Comparison of ENCODE assay signal across 2 cellular contexts in the genomic region with DNA sequence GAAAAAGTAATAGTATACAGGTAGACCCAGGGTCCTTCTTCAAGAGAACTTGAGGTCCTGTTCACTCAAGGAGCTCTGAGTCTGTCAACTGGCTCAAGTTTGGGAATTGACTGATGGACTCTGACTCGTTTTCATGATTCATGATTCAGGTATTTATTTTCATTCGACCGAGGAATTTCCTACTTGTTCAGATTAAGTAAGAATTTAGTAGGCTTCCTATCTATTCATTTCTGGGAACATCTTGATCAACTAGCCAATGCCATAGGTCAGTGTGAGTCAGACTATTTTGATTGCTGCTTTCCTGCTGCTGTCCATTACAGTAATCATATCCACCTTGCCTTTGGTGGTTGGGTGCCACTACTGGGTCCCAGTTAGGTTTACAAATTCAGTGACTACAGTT.
TF ChIP-seq lines count a peak whose summit lies in the region.

No MANE protein-coding gene starts in this region.

TF ChIP-seq in A549, 52 proteins besides CTCF, POLR2A, EP300 and RAD21:
- TF ChIP-seq ZFP36 (IDR thresholded peaks at IDR 0.05; ENCODE audit: borderline replicate concordance, partially characterized antibody) (no peak), HEYL (CRISPR knock-in tag; IDR thresholded peaks at IDR 0.05) (no peak), NFE2L2 (conservative IDR thresholded peaks at IDR 0.05; ENCODE audit: low read length) (no peak), NR3C1 (IDR thresholded peaks at IDR 0.05) (no peak), POLR2AphosphoS2 (conservative IDR thresholded peaks at IDR 0.05; ENCODE audit: low read length) (no peak), TP53 (CRISPR knock-in tag; IDR thresholded peaks at IDR 0.05) (no peak), FOSB (CRISPR knock-in tag; IDR thresholded peaks at IDR 0.05) (no peak), RFX5 (IDR thresholded peaks at IDR 0.05) (no peak), ZC3H11A (IDR thresholded peaks at IDR 0.05) (no peak), CEBPB (IDR thresholded peaks at IDR 0.05) (0 out of 4 replicates have a peak, but pooled peaks of 1 of the 2 experiments have one; percentile 24), MYC (IDR thresholded peaks at IDR 0.05; ENCODE audit: borderline replicate concordance, low read length) (no peak), ESRRA (IDR thresholded peaks at IDR 0.05; ENCODE audit: borderline replicate concordance, low read length) (no peak), MAFK (IDR thresholded peaks at IDR 0.05; ENCODE audit: partially characterized antibody) (peak; percentile 46), RCOR1 (IDR thresholded peaks at IDR 0.05; ENCODE audit: low read depth, low read length) (no peak), FOSL2 (IDR thresholded peaks at IDR 0.05) (peak; percentile 17; the same call in 1 of the 2 replicates), FOSL2 (CRISPR knock-in tag; IDR thresholded peaks at IDR 0.05) (peak; percentile 77), HOXB13 (CRISPR knock-in tag; IDR thresholded peaks at IDR 0.05; ENCODE audit: low read depth) (no peak), JUNB (IDR thresholded peaks at IDR 0.05) (peak; percentile 59), HOXA7 (CRISPR knock-in tag; IDR thresholded peaks at IDR 0.05) (no peak), JUN (IDR thresholded peaks at IDR 0.05) (no peak), KDM1A (IDR thresholded peaks at IDR 0.05; ENCODE audit: low read depth) (no peak), NPAS2 (CRISPR knock-in tag; IDR thresholded peaks at IDR 0.05; ENCODE audit: borderline replicate concordance) (no peak), CHD4 (IDR thresholded peaks at IDR 0.05; ENCODE audit: borderline replicate concordance) (no peak)
- TF ChIP-seq, protein P1, sequence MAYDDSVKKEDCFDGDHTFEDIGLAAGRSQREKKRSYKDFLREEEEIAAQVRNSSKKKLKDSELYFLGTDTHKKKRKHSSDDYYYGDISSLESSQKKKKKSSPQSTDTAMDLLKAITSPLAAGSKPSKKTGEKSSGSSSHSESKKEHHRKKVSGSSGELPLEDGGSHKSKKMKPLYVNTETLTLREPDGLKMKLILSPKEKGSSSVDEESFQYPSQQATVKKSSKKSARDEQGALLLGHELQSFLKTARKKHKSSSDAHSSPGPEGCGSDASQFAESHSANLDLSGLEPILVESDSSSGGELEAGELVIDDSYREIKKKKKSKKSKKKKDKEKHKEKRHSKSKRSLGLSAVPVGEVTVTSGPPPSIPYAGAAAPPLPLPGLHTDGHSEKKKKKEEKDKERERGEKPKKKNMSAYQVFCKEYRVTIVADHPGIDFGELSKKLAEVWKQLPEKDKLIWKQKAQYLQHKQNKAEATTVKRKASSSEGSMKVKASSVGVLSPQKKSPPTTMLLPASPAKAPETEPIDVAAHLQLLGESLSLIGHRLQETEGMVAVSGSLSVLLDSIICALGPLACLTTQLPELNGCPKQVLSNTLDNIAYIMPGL (CRISPR knock-in tag; IDR thresholded peaks at IDR 0.05; ENCODE audit: borderline replicate concordance), result no peak
- TF ChIP-seq, protein P2, sequence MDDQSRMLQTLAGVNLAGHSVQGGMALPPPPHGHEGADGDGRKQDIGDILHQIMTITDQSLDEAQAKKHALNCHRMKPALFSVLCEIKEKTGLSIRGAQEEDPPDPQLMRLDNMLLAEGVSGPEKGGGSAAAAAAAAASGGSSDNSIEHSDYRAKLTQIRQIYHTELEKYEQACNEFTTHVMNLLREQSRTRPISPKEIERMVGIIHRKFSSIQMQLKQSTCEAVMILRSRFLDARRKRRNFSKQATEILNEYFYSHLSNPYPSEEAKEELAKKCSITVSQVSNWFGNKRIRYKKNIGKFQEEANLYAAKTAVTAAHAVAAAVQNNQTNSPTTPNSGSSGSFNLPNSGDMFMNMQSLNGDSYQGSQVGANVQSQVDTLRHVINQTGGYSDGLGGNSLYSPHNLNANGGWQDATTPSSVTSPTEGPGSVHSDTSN (IDR thresholded peaks at IDR 0.05), result no peak
- TF ChIP-seq, protein P3, sequence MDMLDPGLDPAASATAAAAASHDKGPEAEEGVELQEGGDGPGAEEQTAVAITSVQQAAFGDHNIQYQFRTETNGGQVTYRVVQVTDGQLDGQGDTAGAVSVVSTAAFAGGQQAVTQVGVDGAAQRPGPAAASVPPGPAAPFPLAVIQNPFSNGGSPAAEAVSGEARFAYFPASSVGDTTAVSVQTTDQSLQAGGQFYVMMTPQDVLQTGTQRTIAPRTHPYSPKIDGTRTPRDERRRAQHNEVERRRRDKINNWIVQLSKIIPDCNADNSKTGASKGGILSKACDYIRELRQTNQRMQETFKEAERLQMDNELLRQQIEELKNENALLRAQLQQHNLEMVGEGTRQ (IDR thresholded peaks at IDR 0.05), result no peak
- TF ChIP-seq, protein P4, sequence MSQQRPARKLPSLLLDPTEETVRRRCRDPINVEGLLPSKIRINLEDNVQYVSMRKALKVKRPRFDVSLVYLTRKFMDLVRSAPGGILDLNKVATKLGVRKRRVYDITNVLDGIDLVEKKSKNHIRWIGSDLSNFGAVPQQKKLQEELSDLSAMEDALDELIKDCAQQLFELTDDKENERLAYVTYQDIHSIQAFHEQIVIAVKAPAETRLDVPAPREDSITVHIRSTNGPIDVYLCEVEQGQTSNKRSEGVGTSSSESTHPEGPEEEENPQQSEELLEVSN (IDR thresholded peaks at IDR 0.05; ENCODE audit: borderline replicate concordance, low read depth), result no peak
- TF ChIP-seq, protein P5, sequence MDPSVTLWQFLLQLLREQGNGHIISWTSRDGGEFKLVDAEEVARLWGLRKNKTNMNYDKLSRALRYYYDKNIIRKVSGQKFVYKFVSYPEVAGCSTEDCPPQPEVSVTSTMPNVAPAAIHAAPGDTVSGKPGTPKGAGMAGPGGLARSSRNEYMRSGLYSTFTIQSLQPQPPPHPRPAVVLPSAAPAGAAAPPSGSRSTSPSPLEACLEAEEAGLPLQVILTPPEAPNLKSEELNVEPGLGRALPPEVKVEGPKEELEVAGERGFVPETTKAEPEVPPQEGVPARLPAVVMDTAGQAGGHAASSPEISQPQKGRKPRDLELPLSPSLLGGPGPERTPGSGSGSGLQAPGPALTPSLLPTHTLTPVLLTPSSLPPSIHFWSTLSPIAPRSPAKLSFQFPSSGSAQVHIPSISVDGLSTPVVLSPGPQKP (IDR thresholded peaks at IDR 0.05; ENCODE audit: low read depth, low read length), result no peak

TF ChIP-seq in K562, 482 proteins besides CTCF, POLR2A, EP300 and RAD21:
- TF ChIP-seq FOSL1 (tag; conservative IDR thresholded peaks at IDR 0.05) (0 out of 2 replicates have a peak, but pooled peaks have one; percentile 15), ZNF431 (CRISPR knock-in tag; IDR thresholded peaks at IDR 0.05) (no peak)
